8 cellular contexts compared by ENCODE assay signal in the genomic region with DNA sequence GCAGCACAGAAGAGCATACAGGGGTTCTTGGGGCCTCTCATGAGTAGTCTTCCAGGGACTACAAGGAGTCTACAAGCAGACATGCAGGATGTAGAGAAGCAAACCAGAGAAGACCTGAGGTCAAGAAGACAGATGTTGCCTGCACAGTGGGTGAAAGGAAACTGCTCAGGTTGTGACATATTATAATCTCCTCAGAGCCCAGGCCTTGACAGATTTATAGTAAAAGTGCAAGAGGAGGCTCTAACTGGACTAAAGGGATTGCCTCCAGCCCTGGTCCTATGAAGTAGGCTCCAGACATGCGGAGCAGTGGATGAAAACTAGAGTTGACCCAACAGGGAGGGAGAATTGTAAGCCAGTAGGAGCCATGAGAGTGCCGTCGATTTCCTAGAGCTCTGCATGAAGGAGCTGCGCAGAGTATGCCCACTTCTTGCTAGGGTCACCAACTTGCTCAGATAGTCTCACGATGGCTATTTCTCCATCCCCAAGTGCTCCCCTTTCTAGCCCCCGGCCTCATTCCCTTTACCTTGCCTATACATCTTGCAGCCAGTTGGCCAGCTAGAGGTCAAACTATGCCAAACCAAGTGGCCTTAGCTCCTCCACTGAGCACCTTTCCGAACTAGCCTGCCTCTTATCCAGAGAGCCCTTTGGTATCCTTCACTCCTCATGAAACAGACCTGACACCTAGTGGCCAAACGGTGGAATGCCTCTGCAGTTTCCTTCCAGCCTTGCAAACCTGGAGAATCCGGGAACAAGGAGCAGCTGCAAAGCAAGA. TPM values are rescaled to one million over a fixed set of nuclear protein-coding genes. Genes with fewer than 3 reads are reported as not detected.
A peak's percentile ranks its signal among the peaks of the same experiment; 100 is the strongest.
DNase-seq lines count a peak whose midpoint lies in the region; ATAC-seq and TF ChIP-seq lines count a peak whose summit lies in the region.

No MANE protein-coding gene starts in this region.

- intact Hi-C loops in dendritic cell treated with granulocyte-macrophage colony-stimulating factor and Interleukin-4, amounts not matched to agents 40 ng/mL and 50 ng/mL, for 4 days (cut with micrococcal nuclease) = loop anchor here (1.0 to 5.0 kb wide), 2 partner anchors 83 to 255 kb away; a partner anchor contains a TSS

- peak overlapping the region in 8 of 10 experiments; percentile 1 to 54 (median 31); a peak in 12 of 20 replicates for H3K4me3 ChIP-seq in BLaER1 treated with 17β-estradiol and CSF1 and Interleukin-3, amounts not matched to agents 10 nM and 100 nM
- no peak overlapping the region for H3K4me3 ChIP-seq in liver (ENCODE audit: low read depth in 1 of 3, low read length in 3 of 3)

- peaks cover 8% of the 10 kb centered on the region for H3K36me3 Mint-ChIP-seq in dendritic cell treated with granulocyte-macrophage colony-stimulating factor and Interleukin-4, amounts not matched to agents 40 ng/mL and 50 ng/mL, for 4 days (ENCODE audit: low read depth)

- no peaks in the 10 kb centered on the region for H3K27me3 Mint-ChIP-seq in dendritic cell treated with granulocyte-macrophage colony-stimulating factor and Interleukin-4, amounts not matched to agents 40 ng/mL and 50 ng/mL, for 4 days

- H3K36me3 ChIP-seq in BLaER1 treated with 17β-estradiol and CSF1 and Interleukin-3, amounts not matched to agents 10 nM and 100 nM = peaks cover 54 to 90% (median 81%) of the 10 kb centered on the region in 11 experiments
- H3K36me3 ChIP-seq in liver (ENCODE audit: control insufficient read depth in 4 of 4, insufficient read depth in 3 of 4, low read depth in 1 of 4, low read length in 3 of 4) = no peaks in the 10 kb centered on the region

- H3K9me3 ChIP-seq in BLaER1 treated with 17β-estradiol and CSF1 and Interleukin-3, amounts not matched to agents 10 nM and 100 nM (replicated peaks in 1 of 11) = peaks cover 0 to 5% (median 0%) of the 10 kb centered on the region in 11 experiments; a peak in 3 of 22 replicates
- H3K9me3 ChIP-seq in liver (ENCODE audit: control insufficient read depth in 4 of 4, low read length in 3 of 4) = no peaks in the 10 kb centered on the region

- 57% methylated on average over 9 of the region's 9 CpGs for WGBS in liver

- peaks cover 36% of the 10 kb centered on the region for H3K4me1 Mint-ChIP-seq in dendritic cell treated with granulocyte-macrophage colony-stimulating factor and Interleukin-4, amounts not matched to agents 40 ng/mL and 50 ng/mL, for 4 days (ENCODE audit: low read depth)

- H3K27ac Mint-ChIP-seq in dendritic cell treated with granulocyte-macrophage colony-stimulating factor and Interleukin-4, amounts not matched to agents 40 ng/mL and 50 ng/mL, for 4 days = peak overlapping the region; percentile 68

- peak overlapping the region; percentile 78 to 98 (median 91) for H3K4me2 ChIP-seq in BLaER1 treated with 17β-estradiol and CSF1 and Interleukin-3, amounts not matched to agents 10 nM and 100 nM

- peak overlapping the region; percentile 12 to 91 (median 71); a peak in 21 of 22 replicates for H3K9ac ChIP-seq in BLaER1 treated with 17β-estradiol and CSF1 and Interleukin-3, amounts not matched to agents 10 nM and 100 nM
- no peak overlapping the region for H3K9ac ChIP-seq in liver (ENCODE audit: low read depth in 1 of 2, low read length in 2 of 2)

- no peak for ATAC-seq in GM21825 (IDR thresholded peaks at IDR 0.05; ENCODE audit: unreplicated experiment)

- peaks cover 0 to under 1% (median 0%) of the 10 kb centered on the region in 11 experiments; a peak in 1 of 22 replicates for H4K20me1 ChIP-seq in BLaER1 treated with 17β-estradiol and CSF1 and Interleukin-3, amounts not matched to agents 10 nM and 100 nM

- H3K4me3 Mint-ChIP-seq in dendritic cell treated with granulocyte-macrophage colony-stimulating factor and Interleukin-4, amounts not matched to agents 40 ng/mL and 50 ng/mL, for 4 days = no peak overlapping the region

- H3K9me3 Mint-ChIP-seq in dendritic cell treated with granulocyte-macrophage colony-stimulating factor and Interleukin-4, amounts not matched to agents 40 ng/mL and 50 ng/mL, for 4 days = no peaks in the 10 kb centered on the region

- H3K4me1 ChIP-seq in BLaER1 treated with 17β-estradiol and CSF1 and Interleukin-3, amounts not matched to agents 10 nM and 100 nM = peaks cover 53 to 58% (median 58%) of the 10 kb centered on the region in 10 experiments
- peaks cover 0 to 7% (median 0%) of the 10 kb centered on the region in 4 donors for H3K4me1 ChIP-seq in liver (ENCODE audit: control insufficient read depth in 4 of 4, insufficient read depth in 4 of 4, low read length in 3 of 4)

- TF ChIP-seq CTCF in liver (IDR thresholded peaks at IDR 0.05; ENCODE audit: low read depth, low read length, missing input control) = peak; percentile 98

- peak; percentile 82 for DNase-seq in HCEC 1CT
- DNase-seq in NCI-H510A treated with DMSO at 0.1 percent for 48 hours (lab: John Stamatoyannopoulos, UW) = peak; percentile 90
- peak; percentile 66 for DNase-seq in activated CD4-positive, alpha-beta T cell treated with anti-CD3 and anti-CD28 coated beads for 48 hours
- DNase-seq in stimulated activated CD4-positive, alpha-beta T cell treated with anti-CD3 and anti-CD28 coated beads, Interleukin-4, amount 100 ng/mL, for 4 hours = peak; percentile 24 to 33

- no peaks in the 10 kb centered on the region for H3K27me3 ChIP-seq in BLaER1 treated with 17β-estradiol and CSF1 and Interleukin-3, amounts not matched to agents 10 nM and 100 nM
- no peaks in the 10 kb centered on the region for H3K27me3 ChIP-seq in liver (ENCODE audit: control insufficient read depth in 4 of 4, insufficient read depth in 4 of 4, low read length in 3 of 4)

- H3K27ac ChIP-seq in BLaER1 treated with 17β-estradiol and CSF1 and Interleukin-3, amounts not matched to agents 10 nM and 100 nM = peak overlapping the region; percentile 13 to 99 (median 89); a peak in 21 of 22 replicates
- H3K27ac ChIP-seq in liver (ENCODE audit: low read depth in 1 of 2, low read length in 2 of 2) = no peak overlapping the region

- TF ChIP-seq RAD21 in liver (IDR thresholded peaks at IDR 0.05) = peak; percentile 97

TF ChIP-seq in liver, 16 proteins besides CTCF, POLR2A, EP300 and RAD21:
- TF ChIP-seq HNF4A (conservative IDR thresholded peaks at IDR 0.05) = peak in 1 of 2 donors; percentile 18
- TF ChIP-seq NR2F2 (IDR thresholded peaks at IDR 0.05) = no peak

RNA-seq across cellular contexts. Expression of a gene that starts 36.2 kb away (rescaled TPM):
- total RNA-seq in liver = 10 to 100 TPM; 13.0 to 14.1 TPM
- polyA plus RNA-seq in liver = 10 to 100 TPM in 1 of 2 donors, 1 to 10 TPM in 1; 6.6 to 22.1 TPM

Comparison
In these comparisons a context has a peak if more than half of its experiments do, and no peak if none do; other contexts are left out.
1. H3K27ac ChIP-seq: peak in BLaER1 treated with 17β-estradiol and CSF1 and Interleukin-3, amounts not matched to agents 10 nM and 100 nM (11 of 11); none in liver (0 of 2).
2. H3K4me3 ChIP-seq: peak in BLaER1 treated with 17β-estradiol and CSF1 and Interleukin-3, amounts not matched to agents 10 nM and 100 nM (8 of 10); none in liver (0 of 3).
3. H3K9ac ChIP-seq: peak in BLaER1 treated with 17β-estradiol and CSF1 and Interleukin-3, amounts not matched to agents 10 nM and 100 nM (11 of 11); none in liver (0 of 2).
4. DNase-seq: peak in every context shown above with its lines; median percentile 90 in NCI-H510A treated with DMSO at 0.1 percent for 48 hours; 82 in HCEC 1CT; 66 in activated CD4-positive, alpha-beta T cell treated with anti-CD3 and anti-CD28 coated beads for 48 hours; 28 in stimulated activated CD4-positive, alpha-beta T cell treated with anti-CD3 and anti-CD28 coated beads, Interleukin-4, amount 100 ng/mL, for 4 hours.